ENCODE assay signal across 19 cellular contexts in genomic region chr2:217887841-217888665, GRCh38.
DNase-seq lines count a peak whose midpoint lies in the region; ATAC-seq, FAIRE-seq and TF ChIP-seq lines count a peak whose summit lies in the region.
"Had no signal": no experiment of that assay in that cellular context is flagged by ENCODE, and none has a peak within 500 bp of the region (broad histone marks: within the 10 kb centered on the region; RNA-seq: fewer than 3 reads in every experiment).

No MANE protein-coding gene starts in this region.

- H3K27me3 Mint-ChIP-seq in HFFc6 (ENCODE audit: insufficient read depth) (peaks cover 17% of the 10 kb centered on the region), astrocyte (ENCODE audit: low read depth, unreplicated experiment) (no peaks in the 10 kb centered on the region)
- peaks cover 4% of the 10 kb centered on the region for H3K27me3 Mint-ChIP-seq in CD4-positive, alpha-beta T cell
- H3K27me3 Mint-ChIP-seq: activated B cell treated with CpG ODN at 0.5 μM for 24 hours had no signal

- H3K4me1 Mint-ChIP-seq in HFFc6 (ENCODE audit: low read depth) (peaks cover 7% of the 10 kb centered on the region; the same call in 1 of the 2 replicates), astrocyte (ENCODE audit: low read depth, unreplicated experiment) (peaks cover 5% of the 10 kb centered on the region)
- H3K4me1 Mint-ChIP-seq in CD4-positive, alpha-beta T cell (ENCODE audit: low read depth) = no peaks in the 10 kb centered on the region
- H3K4me1 Mint-ChIP-seq: H9 had no signal

- H3K36me3 ChIP-seq in astrocyte (ENCODE audit: insufficient read depth, low read length) (peaks cover 61% of the 10 kb centered on the region), heart left ventricle (peaks cover 16 to 100% (median 91%) of the 10 kb centered on the region in 9 donors), psoas muscle (ENCODE audit: insufficient read depth in 1 of 2, low read depth in 1 of 2) (peaks cover 11 to 92% of the 10 kb centered on the region in 2 donors), PC-9 (ENCODE audit: low read depth) (no peaks in the 10 kb centered on the region)
- H3K36me3 ChIP-seq: ovary had no signal

- no peak overlapping the region for H3K27ac ChIP-seq in astrocyte (ENCODE audit: low read depth, low read length)
- H3K27ac ChIP-seq in heart left ventricle = peak overlapping the region in 11 of 12 donors; percentile 31 to 97 (median 73)
- peak overlapping the region; percentile 68 for H3K27ac ChIP-seq in psoas muscle
- no peak overlapping the region for H3K27ac ChIP-seq in CD4-positive, alpha-beta T cell (ENCODE audit: low read depth, low read length)
- no peak overlapping the region for H3K27ac ChIP-seq in PC-9

- H3K36me3 Mint-ChIP-seq in HFFc6 (ENCODE audit: low read depth) (peaks cover 50% of the 10 kb centered on the region), astrocyte (ENCODE audit: low read depth, unreplicated experiment) (peaks cover 83% of the 10 kb centered on the region)
- no peaks in the 10 kb centered on the region for H3K36me3 Mint-ChIP-seq in CD4-positive, alpha-beta T cell (ENCODE audit: low read depth)

- H3K9me3 Mint-ChIP-seq in HFFc6 = no peaks in the 10 kb centered on the region
- peaks cover 2% of the 10 kb centered on the region for H3K9me3 Mint-ChIP-seq in astrocyte (ENCODE audit: unreplicated experiment)
- no peaks in the 10 kb centered on the region for H3K9me3 Mint-ChIP-seq in CD4-positive, alpha-beta T cell
- H3K9me3 Mint-ChIP-seq: activated B cell treated with CpG ODN at 0.5 μM for 24 hours, H9 had no signal

- no peak for FAIRE-seq in astrocyte (lab: Jason Lieb, UNC)
- FAIRE-seq: GM12878 had no signal

- intact Hi-C loops in heart left ventricle (cut with DNase I) (loop anchor here (1.0 to 5.0 kb wide), 11 partner anchors 15 to 101 kb away; no protein-coding TSS in a partner anchor), psoas muscle (cut with DNase I) (loop anchor here (2.0 kb wide), 3 partner anchors 17 to 101 kb away; no protein-coding TSS in a partner anchor), PC-9 (cut with micrococcal nuclease; ENCODE audit: unreplicated experiment) (loop anchor here (5.0 kb wide), 1 partner anchor 149 kb away; no protein-coding TSS in a partner anchor)
- intact Hi-C loops in CD4-positive, alpha-beta T cell (cut with DNase I, micrococcal nuclease) = loop anchor here in 1 of 2 experiments (10.0 kb wide), 1 partner anchor 147 kb away; no protein-coding TSS in a partner anchor

- no TSS peak for BruUV-seq in PC-9 (replicated peaks; lab: Mats Ljungman, UMichigan)

- H3K4me1 ChIP-seq in astrocyte (ENCODE audit: insufficient read depth, low read length) (peaks cover 13% of the 10 kb centered on the region), heart left ventricle (peaks cover 8 to 79% (median 62%) of the 10 kb centered on the region in 12 donors), psoas muscle (peaks cover 31% of the 10 kb centered on the region), PC-9 (replicated peaks; ENCODE audit: insufficient read depth) (no peaks in the 10 kb centered on the region)

- TF ChIP-seq CTCF in HFFc6 (IDR thresholded peaks at IDR 0.05) = no peak
- no peak for TF ChIP-seq CTCF in astrocyte (IDR thresholded peaks at IDR 0.05; ENCODE audit: insufficient read depth, low read depth, low read length)
- TF ChIP-seq CTCF in heart left ventricle (IDR thresholded peaks at IDR 0.05) = no peak
- no peak for TF ChIP-seq CTCF in psoas muscle (IDR thresholded peaks at IDR 0.05)
- TF ChIP-seq CTCF in CD4-positive, alpha-beta T cell (IDR thresholded peaks at IDR 0.05) = no peak
- TF ChIP-seq CTCF in PC-9 (conservative IDR thresholded peaks at IDR 0.05) = no peak

- H3K79me2 ChIP-seq in astrocyte (ENCODE audit: insufficient read depth, low read length) = peaks cover 4% of the 10 kb centered on the region
- no peaks in the 10 kb centered on the region for H3K79me2 ChIP-seq in PC-9 (ENCODE audit: low read depth)

- POLR2A ChIA-PET in CD4-positive, alpha-beta T cell (lab: Charles Lee) = no interaction called here
- POLR2A ChIA-PET in PC-9 (lab: Charles Lee; ENCODE audit: unreplicated experiment) = no interaction called here

- H2AFZ ChIP-seq in astrocyte (ENCODE audit: low read depth, low read length) = no peak overlapping the region
- H2AFZ ChIP-seq in PC-9 = no peak overlapping the region

- H3K9me2 ChIP-seq in PC-9 (ENCODE audit: insufficient read depth) = no peaks in the 10 kb centered on the region

- H3K27me3 ChIP-seq in astrocyte (ENCODE audit: insufficient read depth, low read length) = no peaks in the 10 kb centered on the region
- H3K27me3 ChIP-seq in heart left ventricle = no peaks in the 10 kb centered on the region
- no peaks in the 10 kb centered on the region for H3K27me3 ChIP-seq in psoas muscle (ENCODE audit: insufficient read depth in 3 of 3, low read length in 2 of 3)
- no peaks in the 10 kb centered on the region for H3K27me3 ChIP-seq in CD4-positive, alpha-beta T cell (ENCODE audit: control insufficient read depth, insufficient read depth, low read length)
- H3K27me3 ChIP-seq in PC-9 (ENCODE audit: insufficient read depth, low read depth) = 0 out of 2 replicates have a peak, but pooled peaks cover 7% of the 10 kb centered on the region
- H3K27me3 ChIP-seq: ovary had no signal

- DNase-seq in HFFc6 (no peak), astrocyte (ENCODE audit: low read depth) (peak; percentile 41), heart left ventricle (peak; percentile 83 to 91 (median 86)), psoas muscle (peak in 1 of 2 donors; percentile 78), PC-9 (no peak)
- DNase-seq in stimulated activated CD4-positive, alpha-beta T cell treated with anti-CD3 and anti-CD28 coated beads, Interleukin-2, amount 100 ng/mL, for 24 hours = no peak
- DNase-seq in CD4-positive, alpha-beta T cell = no peak
- DNase-seq: activated B cell treated with CpG ODN at 0.5 μM for 24 hours; DND-41; effector memory CD4-positive, alpha-beta T cell; H9; hippocampal formation; NCI-H1105; NCI-H526; SIG-M5 had no signal

- H3K4me3 ChIP-seq in astrocyte (ENCODE audit: insufficient read depth, low read depth, low read length) = no peak overlapping the region
- no peak overlapping the region for H3K4me3 ChIP-seq in heart left ventricle
- H3K4me3 ChIP-seq in psoas muscle = no peak overlapping the region
- H3K4me3 ChIP-seq in PC-9 = no peak overlapping the region
- H3K4me3 ChIP-seq: GM12878, ovary had no signal

- TF ChIP-seq POLR2A in heart left ventricle (IDR thresholded peaks at IDR 0.05) = no peak

- no peak overlapping the region for H3K4me2 ChIP-seq in astrocyte (ENCODE audit: low read length)
- no peak overlapping the region for H3K4me2 ChIP-seq in PC-9

- 15 to 31% (median 27%) methylated on average over 15 to 16 of the region's 16 CpGs for whole genome bisulfite sequencing in heart left ventricle, 4 donors
- 64 to 70% (median 67%) methylated on average over 16 of the region's 16 CpGs for WGBS in psoas muscle, 3 donors

- H3F3A ChIP-seq in PC-9 (ENCODE audit: insufficient read depth, low read depth) = no peaks in the 10 kb centered on the region

- ATAC-seq in heart left ventricle (peak; percentile 60 to 83 (median 72)), psoas muscle (peak in 3 of 4 donors; percentile 3 to 16 (median 4)), GM18519 (IDR thresholded peaks at IDR 0.05; ENCODE audit: low FRiP score, unreplicated experiment) (no peak)
- no peak for ATAC-seq in CD4-positive, alpha-beta T cell (ENCODE audit: poor library complexity)
- ATAC-seq: GM12878 had no signal

- H3K9ac ChIP-seq in astrocyte (ENCODE audit: low read length) = no peak overlapping the region

- CTCF ChIA-PET in CD4-positive, alpha-beta T cell (lab: Charles Lee) = interaction anchor here (1.7 kb wide), 1 partner anchor 13 kb away, joined by 5 read pairs; no protein-coding TSS in a partner anchor
- CTCF ChIA-PET in PC-9 (lab: Charles Lee) = interaction anchor here (0.7 kb wide), 1 partner anchor 95 kb away, joined by 3 read pairs; no protein-coding TSS in a partner anchor

- H3K27ac Mint-ChIP-seq in HFFc6 = peak overlapping the region; percentile 43
- H3K27ac Mint-ChIP-seq in astrocyte (ENCODE audit: unreplicated experiment) = no peak overlapping the region
- no peak overlapping the region for H3K27ac Mint-ChIP-seq in CD4-positive, alpha-beta T cell
- H3K27ac Mint-ChIP-seq: activated B cell treated with CpG ODN at 0.5 μM for 24 hours, B cell, H9 had no signal

- H3K9me3 ChIP-seq in astrocyte (ENCODE audit: insufficient read depth, low read depth, low read length) (no peaks in the 10 kb centered on the region), heart left ventricle (no peaks in the 10 kb centered on the region), psoas muscle (no peaks in the 10 kb centered on the region), PC-9 (ENCODE audit: insufficient read depth, low read depth) (no peaks in the 10 kb centered on the region)
- no peaks in the 10 kb centered on the region for H3K9me3 ChIP-seq in CD4-positive, alpha-beta T cell (ENCODE audit: control insufficient read depth, low read length)
- H3K9me3 ChIP-seq: ovary had no signal

- no peak overlapping the region for H3K4me3 Mint-ChIP-seq in HFFc6
- no peak overlapping the region for H3K4me3 Mint-ChIP-seq in astrocyte (ENCODE audit: unreplicated experiment)
- no peak overlapping the region for H3K4me3 Mint-ChIP-seq in CD4-positive, alpha-beta T cell
- H3K4me3 Mint-ChIP-seq: activated B cell treated with CpG ODN at 0.5 μM for 24 hours, B cell, H9 had no signal

- H4K20me1 ChIP-seq in astrocyte (ENCODE audit: insufficient read depth, low read length) (peaks cover 92% of the 10 kb centered on the region), PC-9 (ENCODE audit: insufficient read depth) (no peaks in the 10 kb centered on the region)

Comparison
In these comparisons a context has a peak if more than half of its experiments do, and no peak if none do; other contexts are left out.
1. DNase-seq: peak in astrocyte (single experiment) and heart left ventricle (5 of 5); none in HFFc6 (single experiment), stimulated activated CD4-positive, alpha-beta T cell treated with anti-CD3 and anti-CD28 coated beads, Interleukin-2, amount 100 ng/mL, for 24 hours (0 of 2), CD4-positive, alpha-beta T cell (0 of 10) and PC-9 (0 of 2).
2. H3K27ac ChIP-seq: peak in heart left ventricle (11 of 12) and psoas muscle (single experiment); none in astrocyte (single experiment), CD4-positive, alpha-beta T cell (single experiment) and PC-9 (single experiment).
3. ATAC-seq: peak in heart left ventricle (4 of 4) and psoas muscle (3 of 4); none in CD4-positive, alpha-beta T cell (single experiment) and GM18519 (single experiment).